In genomic region chr19:27793644-27794443, GRCh38 we compare ENCODE assay signal across 8 cellular contexts.
DNase-seq lines count a peak whose midpoint lies in the region; ATAC-seq and TF ChIP-seq lines count a peak whose summit lies in the region.

No MANE protein-coding gene starts in this region.

- peak overlapping the region; percentile 73 for H3K27ac ChIP-seq in duodenal mucosa (ENCODE audit: low read depth, low read length)

- H3K36me3 Mint-ChIP-seq in CD14-positive monocyte, result peaks cover 8 to 21% of the 10 kb centered on the region in 2 donors
- peaks cover 24% of the 10 kb centered on the region for H3K36me3 Mint-ChIP-seq in activated CD4-positive, alpha-beta memory T cell treated with anti-CD3 and anti-CD28 coated beads for 36 hours

- POLR2A ChIA-PET in activated CD4-positive, alpha-beta memory T cell treated with anti-CD3 and anti-CD28 coated beads for 36 hours (lab: Charles Lee), result interaction anchor here (0.5 kb wide), 1 partner anchor 12 kb away, joined by 3 read pairs; no protein-coding TSS in a partner anchor

- WGBS in lower leg skin, 2 donors, result 0 to 1% methylated on average over 37 to 48 of the region's 48 CpGs

- H3K4me1 ChIP-seq in duodenal mucosa (ENCODE audit: control insufficient read depth in 1 of 2, insufficient read depth in 2 of 2, low read length in 2 of 2), result peaks cover 10 to 15% of the 10 kb centered on the region in 2 donors

- H3K4me3 Mint-ChIP-seq in CD14-positive monocyte, result peak overlapping the region; percentile 94 to 99
- H3K4me3 Mint-ChIP-seq in activated CD4-positive, alpha-beta memory T cell treated with anti-CD3 and anti-CD28 coated beads for 36 hours, result peak overlapping the region; percentile 94

- intact Hi-C loops in CD14-positive monocyte (cut with micrococcal nuclease), result loop anchor here (2.0 to 10.0 kb wide), 2 partner anchors 17 to 1811 kb away; partner anchors contain the start of gene POP4 (in 1 of the 2)
- intact Hi-C loops in activated CD4-positive, alpha-beta memory T cell treated with anti-CD3 and anti-CD28 coated beads for 36 hours (cut with micrococcal nuclease), result loop anchor here (2.0 to 10.0 kb wide), 2 partner anchors 1419 to 1791 kb away; partner anchors contain the start of gene UQCRFS1
- intact Hi-C loops in lower leg skin (cut with DNase I; ENCODE audit: low total_unique reads), result no loop called here

- no peaks in the 10 kb centered on the region for H3K9me3 ChIP-seq in duodenal mucosa (ENCODE audit: control insufficient read depth in 1 of 2, low read length in 2 of 2)

- peak overlapping the region; percentile 88 to 95 (median 92) for H3K27ac Mint-ChIP-seq in CD14-positive monocyte
- peak overlapping the region; percentile 89 for H3K27ac Mint-ChIP-seq in activated CD4-positive, alpha-beta memory T cell treated with anti-CD3 and anti-CD28 coated beads for 36 hours

- DNase-seq in CD14-positive monocyte (ENCODE audit: low spot score) (peak; percentile 92), NCI-H748 treated with DMSO at 0.1 percent for 48 hours (lab: John Stamatoyannopoulos, UW) (peak; percentile 92), lower leg skin (ENCODE audit: low spot score in 2 of 2) (peak; percentile 94 to 98)
- DNase-seq in activated CD4-positive, alpha-beta memory T cell treated with anti-CD3 and anti-CD28 coated beads for 36 hours, result peak; percentile 94
- DNase-seq in stimulated activated CD4-positive, alpha-beta T cell treated with anti-CD3 and anti-CD28 coated beads, Interleukin-4, amount 100 ng/mL, for 4 hours, result peak; percentile 86 to 92

- H3K4me1 Mint-ChIP-seq in CD14-positive monocyte, result peaks cover 29% of the 10 kb centered on the region
- peaks cover 16% of the 10 kb centered on the region for H3K4me1 Mint-ChIP-seq in activated CD4-positive, alpha-beta memory T cell treated with anti-CD3 and anti-CD28 coated beads for 36 hours (ENCODE audit: low read depth)

- H3K4me3 ChIP-seq in duodenal mucosa (ENCODE audit: low read depth in 1 of 2, low read length in 2 of 2) (peak overlapping the region; percentile 87 to 100), lower leg skin (ENCODE audit: low read depth, poor library complexity, severe bottlenecking) (peak overlapping the region; percentile 79)

- CTCF ChIA-PET in activated CD4-positive, alpha-beta memory T cell treated with anti-CD3 and anti-CD28 coated beads for 36 hours (lab: Charles Lee), result interaction anchor here (0.6 to 1.2 kb wide), 2 partner anchors 22 to 45 kb away, joined by 3 read pairs; no protein-coding TSS in a partner anchor

- peaks cover 0 to 3% (median 0%) of the 10 kb centered on the region in 3 donors for H3K27me3 Mint-ChIP-seq in CD14-positive monocyte (ENCODE audit: low read depth in 3 of 3)
- H3K27me3 Mint-ChIP-seq in activated CD4-positive, alpha-beta memory T cell treated with anti-CD3 and anti-CD28 coated beads for 36 hours, result no peaks in the 10 kb centered on the region

- H3K36me3 ChIP-seq in duodenal mucosa (ENCODE audit: control insufficient read depth in 1 of 2, insufficient read depth in 2 of 2, low read length in 2 of 2), result peaks cover 0 to 10% of the 10 kb centered on the region in 2 donors

- peak; percentile 93 for ATAC-seq in GM19395 (IDR thresholded peaks at IDR 0.05; ENCODE audit: unreplicated experiment)
- peak; percentile 86 for ATAC-seq in HG03558 (IDR thresholded peaks at IDR 0.05; ENCODE audit: extremely low read depth, unreplicated experiment)

- peaks cover 0 to 5% (median 0%) of the 10 kb centered on the region in 7 donors for H3K9me3 Mint-ChIP-seq in CD14-positive monocyte
- H3K9me3 Mint-ChIP-seq in activated CD4-positive, alpha-beta memory T cell treated with anti-CD3 and anti-CD28 coated beads for 36 hours, result peaks cover under 1% of the 10 kb centered on the region

- H3K9ac ChIP-seq in duodenal mucosa (ENCODE audit: low read depth in 1 of 2, low read length in 2 of 2), result peak overlapping the region; percentile 80 to 96

- TF ChIP-seq POLR2A in lower leg skin (IDR thresholded peaks at IDR 0.05), result no peak

- no peak for TF ChIP-seq CTCF in CD14-positive monocyte (IDR thresholded peaks at IDR 0.05)
- TF ChIP-seq CTCF in lower leg skin (IDR thresholded peaks at IDR 0.05), result no peak

- H3K27me3 ChIP-seq in duodenal mucosa (ENCODE audit: control insufficient read depth in 1 of 2, insufficient read depth in 2 of 2, low read length in 2 of 2), result no peaks in the 10 kb centered on the region

Comparison
In these comparisons a context has a peak if more than half of its experiments do, and no peak if none do; other contexts are left out.
1. Peak in every context shown above with its lines: DNase-seq, ATAC-seq, H3K4me3 ChIP-seq and H3K27ac ChIP-seq.